1 cellular context compared by ENCODE assay signal in the genomic region with DNA sequence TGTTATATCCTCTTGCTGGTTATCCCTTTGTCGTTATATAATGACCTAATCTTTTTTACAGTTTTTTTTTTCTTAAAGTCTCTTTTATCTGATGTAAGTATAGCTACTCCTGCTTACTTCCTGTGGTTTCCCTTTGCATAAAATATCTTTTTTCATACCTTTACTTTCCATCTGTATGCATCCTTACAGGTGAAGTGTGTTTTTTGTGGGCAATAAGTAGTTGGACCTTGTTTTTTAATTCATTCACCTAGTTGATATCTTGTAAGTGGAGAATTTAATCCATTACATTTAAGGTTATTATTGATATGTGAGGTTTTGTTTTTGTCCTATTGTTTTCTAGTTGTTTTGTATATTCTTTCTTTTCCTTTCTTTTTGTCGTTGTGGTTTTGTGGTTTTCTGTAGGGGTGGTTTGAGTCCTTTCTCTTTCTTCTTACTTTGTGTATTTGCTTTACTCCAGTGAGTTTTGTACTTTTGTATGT.
A peak's percentile ranks its signal among the peaks of the same experiment; 100 is the strongest.
TF ChIP-seq lines count a peak whose summit lies in the region.

No MANE protein-coding gene starts in this region.

TF ChIP-seq in GM12878, 131 proteins besides CTCF, POLR2A, EP300 and RAD21 (continued from another document and continues in another):
- no peak for TF ChIP-seq TCF7 (IDR thresholded peaks at IDR 0.05; ENCODE audit: borderline replicate concordance)
- TF ChIP-seq, protein P1, sequence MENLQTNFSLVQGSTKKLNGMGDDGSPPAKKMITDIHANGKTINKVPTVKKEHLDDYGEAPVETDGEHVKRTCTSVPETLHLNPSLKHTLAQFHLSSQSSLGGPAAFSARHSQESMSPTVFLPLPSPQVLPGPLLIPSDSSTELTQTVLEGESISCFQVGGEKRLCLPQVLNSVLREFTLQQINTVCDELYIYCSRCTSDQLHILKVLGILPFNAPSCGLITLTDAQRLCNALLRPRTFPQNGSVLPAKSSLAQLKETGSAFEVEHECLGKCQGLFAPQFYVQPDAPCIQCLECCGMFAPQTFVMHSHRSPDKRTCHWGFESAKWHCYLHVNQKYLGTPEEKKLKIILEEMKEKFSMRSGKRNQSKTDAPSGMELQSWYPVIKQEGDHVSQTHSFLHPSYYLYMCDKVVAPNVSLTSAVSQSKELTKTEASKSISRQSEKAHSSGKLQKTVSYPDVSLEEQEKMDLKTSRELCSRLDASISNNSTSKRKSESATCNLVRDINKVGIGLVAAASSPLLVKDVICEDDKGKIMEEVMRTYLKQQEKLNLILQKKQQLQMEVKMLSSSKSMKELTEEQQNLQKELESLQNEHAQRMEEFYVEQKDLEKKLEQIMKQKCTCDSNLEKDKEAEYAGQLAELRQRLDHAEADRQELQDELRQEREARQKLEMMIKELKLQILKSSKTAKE (IDR thresholded peaks at IDR 0.05; ENCODE audit: low read depth, poor library complexity, severe bottlenecking) = peak; percentile 34
- no peak for TF ChIP-seq LARP7 (IDR thresholded peaks at IDR 0.05)
- TF ChIP-seq STAT3 (IDR thresholded peaks at IDR 0.05; ENCODE audit: low read depth, low read length) = no peak
- TF ChIP-seq NFYA (IDR thresholded peaks at IDR 0.05; ENCODE audit: borderline replicate concordance, low read depth, low read length) = no peak
- no peak for TF ChIP-seq HDAC2 (IDR thresholded peaks at IDR 0.05)
- no peak for TF ChIP-seq SP1 (IDR thresholded peaks at IDR 0.05; ENCODE audit: low read depth, low read length)
- TF ChIP-seq ZSCAN29 (IDR thresholded peaks at IDR 0.05) = no peak
- no peak for TF ChIP-seq CBX3 (IDR thresholded peaks at IDR 0.05; ENCODE audit: borderline replicate concordance, low read depth)
- no peak for TF ChIP-seq RB1 (IDR thresholded peaks at IDR 0.05; ENCODE audit: borderline replicate concordance)
- TF ChIP-seq EED (IDR thresholded peaks at IDR 0.05; ENCODE audit: low read depth) = no peak
- TF ChIP-seq ESRRA (IDR thresholded peaks at IDR 0.05; ENCODE audit: low read length) = no peak
- TF ChIP-seq, protein P2, sequence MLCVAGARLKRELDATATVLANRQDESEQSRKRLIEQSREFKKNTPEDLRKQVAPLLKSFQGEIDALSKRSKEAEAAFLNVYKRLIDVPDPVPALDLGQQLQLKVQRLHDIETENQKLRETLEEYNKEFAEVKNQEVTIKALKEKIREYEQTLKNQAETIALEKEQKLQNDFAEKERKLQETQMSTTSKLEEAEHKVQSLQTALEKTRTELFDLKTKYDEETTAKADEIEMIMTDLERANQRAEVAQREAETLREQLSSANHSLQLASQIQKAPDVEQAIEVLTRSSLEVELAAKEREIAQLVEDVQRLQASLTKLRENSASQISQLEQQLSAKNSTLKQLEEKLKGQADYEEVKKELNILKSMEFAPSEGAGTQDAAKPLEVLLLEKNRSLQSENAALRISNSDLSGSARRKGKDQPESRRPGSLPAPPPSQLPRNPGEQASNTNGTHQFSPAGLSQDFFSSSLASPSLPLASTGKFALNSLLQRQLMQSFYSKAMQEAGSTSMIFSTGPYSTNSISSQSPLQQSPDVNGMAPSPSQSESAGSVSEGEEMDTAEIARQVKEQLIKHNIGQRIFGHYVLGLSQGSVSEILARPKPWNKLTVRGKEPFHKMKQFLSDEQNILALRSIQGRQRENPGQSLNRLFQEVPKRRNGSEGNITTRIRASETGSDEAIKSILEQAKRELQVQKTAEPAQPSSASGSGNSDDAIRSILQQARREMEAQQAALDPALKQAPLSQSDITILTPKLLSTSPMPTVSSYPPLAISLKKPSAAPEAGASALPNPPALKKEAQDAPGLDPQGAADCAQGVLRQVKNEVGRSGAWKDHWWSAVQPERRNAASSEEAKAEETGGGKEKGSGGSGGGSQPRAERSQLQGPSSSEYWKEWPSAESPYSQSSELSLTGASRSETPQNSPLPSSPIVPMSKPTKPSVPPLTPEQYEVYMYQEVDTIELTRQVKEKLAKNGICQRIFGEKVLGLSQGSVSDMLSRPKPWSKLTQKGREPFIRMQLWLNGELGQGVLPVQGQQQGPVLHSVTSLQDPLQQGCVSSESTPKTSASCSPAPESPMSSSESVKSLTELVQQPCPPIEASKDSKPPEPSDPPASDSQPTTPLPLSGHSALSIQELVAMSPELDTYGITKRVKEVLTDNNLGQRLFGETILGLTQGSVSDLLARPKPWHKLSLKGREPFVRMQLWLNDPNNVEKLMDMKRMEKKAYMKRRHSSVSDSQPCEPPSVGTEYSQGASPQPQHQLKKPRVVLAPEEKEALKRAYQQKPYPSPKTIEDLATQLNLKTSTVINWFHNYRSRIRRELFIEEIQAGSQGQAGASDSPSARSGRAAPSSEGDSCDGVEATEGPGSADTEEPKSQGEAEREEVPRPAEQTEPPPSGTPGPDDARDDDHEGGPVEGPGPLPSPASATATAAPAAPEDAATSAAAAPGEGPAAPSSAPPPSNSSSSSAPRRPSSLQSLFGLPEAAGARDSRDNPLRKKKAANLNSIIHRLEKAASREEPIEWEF (IDR thresholded peaks at IDR 0.05; ENCODE audit: insufficient replicate concordance, low read depth, low read length) = no peak
- TF ChIP-seq HCFC1 (IDR thresholded peaks at IDR 0.05; ENCODE audit: low read length) = no peak
- no peak for TF ChIP-seq TCF12 (IDR thresholded peaks at IDR 0.05; ENCODE audit: low read depth, low read length)
- peak; percentile 33; the same call in 1 of the 2 replicates for TF ChIP-seq GABPA (IDR thresholded peaks at IDR 0.05; ENCODE audit: low read depth)
- TF ChIP-seq IKZF2 (IDR thresholded peaks at IDR 0.05) = peak; percentile 79 to 80
- TF ChIP-seq CBFB (IDR thresholded peaks at IDR 0.05; ENCODE audit: low read depth) = peak; percentile 96
- no peak for TF ChIP-seq ETV6 (conservative IDR thresholded peaks at IDR 0.05 in 1 of 2, IDR thresholded peaks at IDR 0.05 in 1 of 2; ENCODE audit: borderline replicate concordance in 1 of 2, low read depth in 1 of 2)
- peak; percentile 80; the same call in 1 of the 2 replicates for TF ChIP-seq NBN (IDR thresholded peaks at IDR 0.05)
- TF ChIP-seq, protein P3, sequence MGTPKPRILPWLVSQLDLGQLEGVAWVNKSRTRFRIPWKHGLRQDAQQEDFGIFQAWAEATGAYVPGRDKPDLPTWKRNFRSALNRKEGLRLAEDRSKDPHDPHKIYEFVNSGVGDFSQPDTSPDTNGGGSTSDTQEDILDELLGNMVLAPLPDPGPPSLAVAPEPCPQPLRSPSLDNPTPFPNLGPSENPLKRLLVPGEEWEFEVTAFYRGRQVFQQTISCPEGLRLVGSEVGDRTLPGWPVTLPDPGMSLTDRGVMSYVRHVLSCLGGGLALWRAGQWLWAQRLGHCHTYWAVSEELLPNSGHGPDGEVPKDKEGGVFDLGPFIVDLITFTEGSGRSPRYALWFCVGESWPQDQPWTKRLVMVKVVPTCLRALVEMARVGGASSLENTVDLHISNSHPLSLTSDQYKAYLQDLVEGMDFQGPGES (IDR thresholded peaks at IDR 0.05) = no peak
- TF ChIP-seq, protein P4, sequence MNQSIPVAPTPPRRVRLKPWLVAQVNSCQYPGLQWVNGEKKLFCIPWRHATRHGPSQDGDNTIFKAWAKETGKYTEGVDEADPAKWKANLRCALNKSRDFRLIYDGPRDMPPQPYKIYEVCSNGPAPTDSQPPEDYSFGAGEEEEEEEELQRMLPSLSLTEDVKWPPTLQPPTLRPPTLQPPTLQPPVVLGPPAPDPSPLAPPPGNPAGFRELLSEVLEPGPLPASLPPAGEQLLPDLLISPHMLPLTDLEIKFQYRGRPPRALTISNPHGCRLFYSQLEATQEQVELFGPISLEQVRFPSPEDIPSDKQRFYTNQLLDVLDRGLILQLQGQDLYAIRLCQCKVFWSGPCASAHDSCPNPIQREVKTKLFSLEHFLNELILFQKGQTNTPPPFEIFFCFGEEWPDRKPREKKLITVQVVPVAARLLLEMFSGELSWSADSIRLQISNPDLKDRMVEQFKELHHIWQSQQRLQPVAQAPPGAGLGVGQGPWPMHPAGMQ (IDR thresholded peaks at IDR 0.05; ENCODE audit: borderline replicate concordance) = peak; percentile 50
- no peak for TF ChIP-seq BACH1 (IDR thresholded peaks at IDR 0.05; ENCODE audit: borderline replicate concordance)
- no peak for TF ChIP-seq NFXL1 (IDR thresholded peaks at IDR 0.05; ENCODE audit: borderline replicate concordance)
- TF ChIP-seq GATAD2B (conservative IDR thresholded peaks at IDR 0.05; ENCODE audit: low read depth) = no peak
- TF ChIP-seq, protein P5, sequence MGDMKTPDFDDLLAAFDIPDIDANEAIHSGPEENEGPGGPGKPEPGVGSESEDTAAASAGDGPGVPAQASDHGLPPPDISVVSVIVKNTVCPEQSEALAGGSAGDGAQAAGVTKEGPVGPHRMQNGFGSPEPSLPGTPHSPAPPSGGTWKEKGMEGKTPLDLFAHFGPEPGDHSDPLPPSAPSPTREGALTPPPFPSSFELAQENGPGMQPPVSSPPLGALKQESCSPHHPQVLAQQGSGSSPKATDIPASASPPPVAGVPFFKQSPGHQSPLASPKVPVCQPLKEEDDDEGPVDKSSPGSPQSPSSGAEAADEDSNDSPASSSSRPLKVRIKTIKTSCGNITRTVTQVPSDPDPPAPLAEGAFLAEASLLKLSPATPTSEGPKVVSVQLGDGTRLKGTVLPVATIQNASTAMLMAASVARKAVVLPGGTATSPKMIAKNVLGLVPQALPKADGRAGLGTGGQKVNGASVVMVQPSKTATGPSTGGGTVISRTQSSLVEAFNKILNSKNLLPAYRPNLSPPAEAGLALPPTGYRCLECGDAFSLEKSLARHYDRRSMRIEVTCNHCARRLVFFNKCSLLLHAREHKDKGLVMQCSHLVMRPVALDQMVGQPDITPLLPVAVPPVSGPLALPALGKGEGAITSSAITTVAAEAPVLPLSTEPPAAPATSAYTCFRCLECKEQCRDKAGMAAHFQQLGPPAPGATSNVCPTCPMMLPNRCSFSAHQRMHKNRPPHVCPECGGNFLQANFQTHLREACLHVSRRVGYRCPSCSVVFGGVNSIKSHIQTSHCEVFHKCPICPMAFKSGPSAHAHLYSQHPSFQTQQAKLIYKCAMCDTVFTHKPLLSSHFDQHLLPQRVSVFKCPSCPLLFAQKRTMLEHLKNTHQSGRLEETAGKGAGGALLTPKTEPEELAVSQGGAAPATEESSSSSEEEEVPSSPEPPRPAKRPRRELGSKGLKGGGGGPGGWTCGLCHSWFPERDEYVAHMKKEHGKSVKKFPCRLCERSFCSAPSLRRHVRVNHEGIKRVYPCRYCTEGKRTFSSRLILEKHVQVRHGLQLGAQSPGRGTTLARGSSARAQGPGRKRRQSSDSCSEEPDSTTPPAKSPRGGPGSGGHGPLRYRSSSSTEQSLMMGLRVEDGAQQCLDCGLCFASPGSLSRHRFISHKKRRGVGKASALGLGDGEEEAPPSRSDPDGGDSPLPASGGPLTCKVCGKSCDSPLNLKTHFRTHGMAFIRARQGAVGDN (IDR thresholded peaks at IDR 0.05) = no peak
- peak; percentile 34; the same call in 1 of the 2 replicates for TF ChIP-seq CREM (IDR thresholded peaks at IDR 0.05; ENCODE audit: low read depth)
- no peak for TF ChIP-seq SREBF1 (IDR thresholded peaks at IDR 0.05; ENCODE audit: low read length)
- TF ChIP-seq MTA3 (IDR thresholded peaks at IDR 0.05; ENCODE audit: borderline replicate concordance, low read length) = peak; percentile 23; the same call in 1 of the 2 replicates
- TF ChIP-seq CREB1 (IDR thresholded peaks at IDR 0.05; ENCODE audit: low read depth) = no peak
- no peak for TF ChIP-seq CHD2 (IDR thresholded peaks at IDR 0.05; ENCODE audit: borderline replicate concordance, low read depth, low read length)
- TF ChIP-seq, protein P6, sequence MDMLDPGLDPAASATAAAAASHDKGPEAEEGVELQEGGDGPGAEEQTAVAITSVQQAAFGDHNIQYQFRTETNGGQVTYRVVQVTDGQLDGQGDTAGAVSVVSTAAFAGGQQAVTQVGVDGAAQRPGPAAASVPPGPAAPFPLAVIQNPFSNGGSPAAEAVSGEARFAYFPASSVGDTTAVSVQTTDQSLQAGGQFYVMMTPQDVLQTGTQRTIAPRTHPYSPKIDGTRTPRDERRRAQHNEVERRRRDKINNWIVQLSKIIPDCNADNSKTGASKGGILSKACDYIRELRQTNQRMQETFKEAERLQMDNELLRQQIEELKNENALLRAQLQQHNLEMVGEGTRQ (IDR thresholded peaks at IDR 0.05; ENCODE audit: borderline replicate concordance, low read depth, low read length) = no peak
- TF ChIP-seq, protein P7, sequence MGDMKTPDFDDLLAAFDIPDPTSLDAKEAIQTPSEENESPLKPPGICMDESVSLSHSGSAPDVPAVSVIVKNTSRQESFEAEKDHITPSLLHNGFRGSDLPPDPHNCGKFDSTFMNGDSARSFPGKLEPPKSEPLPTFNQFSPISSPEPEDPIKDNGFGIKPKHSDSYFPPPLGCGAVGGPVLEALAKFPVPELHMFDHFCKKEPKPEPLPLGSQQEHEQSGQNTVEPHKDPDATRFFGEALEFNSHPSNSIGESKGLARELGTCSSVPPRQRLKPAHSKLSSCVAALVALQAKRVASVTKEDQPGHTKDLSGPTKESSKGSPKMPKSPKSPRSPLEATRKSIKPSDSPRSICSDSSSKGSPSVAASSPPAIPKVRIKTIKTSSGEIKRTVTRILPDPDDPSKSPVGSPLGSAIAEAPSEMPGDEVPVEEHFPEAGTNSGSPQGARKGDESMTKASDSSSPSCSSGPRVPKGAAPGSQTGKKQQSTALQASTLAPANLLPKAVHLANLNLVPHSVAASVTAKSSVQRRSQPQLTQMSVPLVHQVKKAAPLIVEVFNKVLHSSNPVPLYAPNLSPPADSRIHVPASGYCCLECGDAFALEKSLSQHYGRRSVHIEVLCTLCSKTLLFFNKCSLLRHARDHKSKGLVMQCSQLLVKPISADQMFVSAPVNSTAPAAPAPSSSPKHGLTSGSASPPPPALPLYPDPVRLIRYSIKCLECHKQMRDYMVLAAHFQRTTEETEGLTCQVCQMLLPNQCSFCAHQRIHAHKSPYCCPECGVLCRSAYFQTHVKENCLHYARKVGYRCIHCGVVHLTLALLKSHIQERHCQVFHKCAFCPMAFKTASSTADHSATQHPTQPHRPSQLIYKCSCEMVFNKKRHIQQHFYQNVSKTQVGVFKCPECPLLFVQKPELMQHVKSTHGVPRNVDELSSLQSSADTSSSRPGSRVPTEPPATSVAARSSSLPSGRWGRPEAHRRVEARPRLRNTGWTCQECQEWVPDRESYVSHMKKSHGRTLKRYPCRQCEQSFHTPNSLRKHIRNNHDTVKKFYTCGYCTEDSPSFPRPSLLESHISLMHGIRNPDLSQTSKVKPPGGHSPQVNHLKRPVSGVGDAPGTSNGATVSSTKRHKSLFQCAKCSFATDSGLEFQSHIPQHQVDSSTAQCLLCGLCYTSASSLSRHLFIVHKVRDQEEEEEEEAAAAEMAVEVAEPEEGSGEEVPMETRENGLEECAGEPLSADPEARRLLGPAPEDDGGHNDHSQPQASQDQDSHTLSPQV (IDR thresholded peaks at IDR 0.05) = no peak
- TF ChIP-seq ZNF207 (IDR thresholded peaks at IDR 0.05; ENCODE audit: borderline replicate concordance) = no peak
- no peak for TF ChIP-seq SRF (IDR thresholded peaks at IDR 0.05; ENCODE audit: low read depth in 2 of 2, low read length in 2 of 2)
- no peak for TF ChIP-seq PML (IDR thresholded peaks at IDR 0.05; ENCODE audit: low read length)
- TF ChIP-seq BHLHE40 (IDR thresholded peaks at IDR 0.05; ENCODE audit: borderline replicate concordance in 1 of 2, low read depth in 2 of 2, low read length in 1 of 2) = no peak
- TF ChIP-seq, protein P8, sequence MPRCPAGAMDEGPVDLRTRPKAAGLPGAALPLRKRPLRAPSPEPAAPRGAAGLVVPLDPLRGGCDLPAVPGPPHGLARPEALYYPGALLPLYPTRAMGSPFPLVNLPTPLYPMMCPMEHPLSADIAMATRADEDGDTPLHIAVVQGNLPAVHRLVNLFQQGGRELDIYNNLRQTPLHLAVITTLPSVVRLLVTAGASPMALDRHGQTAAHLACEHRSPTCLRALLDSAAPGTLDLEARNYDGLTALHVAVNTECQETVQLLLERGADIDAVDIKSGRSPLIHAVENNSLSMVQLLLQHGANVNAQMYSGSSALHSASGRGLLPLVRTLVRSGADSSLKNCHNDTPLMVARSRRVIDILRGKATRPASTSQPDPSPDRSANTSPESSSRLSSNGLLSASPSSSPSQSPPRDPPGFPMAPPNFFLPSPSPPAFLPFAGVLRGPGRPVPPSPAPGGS (IDR thresholded peaks at IDR 0.05; ENCODE audit: borderline replicate concordance, insufficient read depth, low read depth, low read length, poor library complexity, severe bottlenecking) = no peak
